ENCODE assay signal across 7 cellular contexts in genomic region chr16:6667393-6667792, GRCh38.
"Had no signal": no experiment of that assay in that cellular context is flagged by ENCODE, and none has a peak within 500 bp of the region (broad histone marks: within the 10 kb centered on the region; RNA-seq: fewer than 3 reads in every experiment).

No MANE protein-coding gene starts in this region.

- H3K27ac Mint-ChIP-seq: GM23338, HFFc6 had no signal

- H3K9me3 Mint-ChIP-seq: GM23338, H9 had no signal

- DNase-seq: GM23248, GOT3, H7, H9, HCEC 1CT, HFFc6 had no signal

- H3K4me3 Mint-ChIP-seq: GM23338, H9, HFFc6 had no signal
